Comparison of ENCODE assay signal across 3 cellular contexts in genomic region chr19:49209502-49209901, GRCh38. TPM values are rescaled to one million over a fixed set of nuclear protein-coding genes. Genes with fewer than 3 reads are reported as not detected.
"Had no signal": no experiment of that assay in that cellular context is flagged by ENCODE, and none has a peak within 500 bp of the region (broad histone marks: within the 10 kb centered on the region; RNA-seq: fewer than 3 reads in every experiment).

No MANE protein-coding gene starts in this region.

RNA-seq across cellular contexts. Expression of gene HRC, which starts 54.3 kb away (rescaled TPM):
- total RNA-seq: MCF 10A; PC-9; T-helper 1 cell treated with Interleukin-12 subunit alpha and Interleukin-12 subunit beta and Interleukin-4 antibody, amounts not matched to agents 30 ng/mL and 1 ng/mL, for 36 hours had no signal
